1 cellular context compared by ENCODE assay signal in genomic region chr7:77747178-77747577, GRCh38.
TF ChIP-seq lines count a peak whose summit lies in the region.

No MANE protein-coding gene starts in this region.

TF ChIP-seq in K562, 482 proteins besides CTCF, POLR2A, EP300 and RAD21:
- TF ChIP-seq, protein P1, sequence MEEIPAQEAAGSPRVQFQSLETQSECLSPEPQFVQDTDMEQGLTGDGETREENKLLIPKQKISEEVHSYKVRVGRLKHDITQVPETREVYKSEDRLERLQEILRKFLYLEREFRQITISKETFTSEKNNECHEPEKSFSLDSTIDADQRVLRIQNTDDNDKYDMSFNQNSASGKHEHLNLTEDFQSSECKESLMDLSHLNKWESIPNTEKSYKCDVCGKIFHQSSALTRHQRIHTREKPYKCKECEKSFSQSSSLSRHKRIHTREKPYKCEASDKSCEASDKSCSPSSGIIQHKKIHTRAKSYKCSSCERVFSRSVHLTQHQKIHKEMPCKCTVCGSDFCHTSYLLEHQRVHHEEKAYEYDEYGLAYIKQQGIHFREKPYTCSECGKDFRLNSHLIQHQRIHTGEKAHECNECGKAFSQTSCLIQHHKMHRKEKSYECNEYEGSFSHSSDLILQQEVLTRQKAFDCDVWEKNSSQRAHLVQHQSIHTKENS (CRISPR knock-in tag; IDR thresholded peaks at IDR 0.05) = no peak
- TF ChIP-seq KAT2B (IDR thresholded peaks at IDR 0.05; ENCODE audit: low read depth, low read length) (no peak), ZBTB12 (CRISPR knock-in tag; IDR thresholded peaks at IDR 0.05) (no peak), DACH1 (IDR thresholded peaks at IDR 0.05; ENCODE audit: partially characterized antibody) (no peak), ZNF184 (CRISPR knock-in tag; IDR thresholded peaks at IDR 0.05) (no peak), FOXM1 (IDR thresholded peaks at IDR 0.05; ENCODE audit: low read depth) (no peak), FOXM1 (CRISPR knock-in tag; IDR thresholded peaks at IDR 0.05; ENCODE audit: low read depth) (no peak), FOXK1 (CRISPR knock-in tag; IDR thresholded peaks at IDR 0.05; ENCODE audit: borderline replicate concordance) (no peak), ZBTB8A (IDR thresholded peaks at IDR 0.05; ENCODE audit: partially characterized antibody) (no peak), GTF2A2 (tag; IDR thresholded peaks at IDR 0.05) (no peak), CBX3 (IDR thresholded peaks at IDR 0.05; ENCODE audit: borderline replicate concordance in 1 of 2, low read length in 2 of 2) (no peak), ZNF644 (tag; IDR thresholded peaks at IDR 0.05; ENCODE audit: low read depth) (no peak), PKNOX1 (IDR thresholded peaks at IDR 0.05) (no peak), KLF13 (tag; IDR thresholded peaks at IDR 0.05; ENCODE audit: borderline replicate concordance, low read depth) (no peak), SNIP1 (IDR thresholded peaks at IDR 0.05; ENCODE audit: low read depth) (no peak)
- TF ChIP-seq, protein P2, sequence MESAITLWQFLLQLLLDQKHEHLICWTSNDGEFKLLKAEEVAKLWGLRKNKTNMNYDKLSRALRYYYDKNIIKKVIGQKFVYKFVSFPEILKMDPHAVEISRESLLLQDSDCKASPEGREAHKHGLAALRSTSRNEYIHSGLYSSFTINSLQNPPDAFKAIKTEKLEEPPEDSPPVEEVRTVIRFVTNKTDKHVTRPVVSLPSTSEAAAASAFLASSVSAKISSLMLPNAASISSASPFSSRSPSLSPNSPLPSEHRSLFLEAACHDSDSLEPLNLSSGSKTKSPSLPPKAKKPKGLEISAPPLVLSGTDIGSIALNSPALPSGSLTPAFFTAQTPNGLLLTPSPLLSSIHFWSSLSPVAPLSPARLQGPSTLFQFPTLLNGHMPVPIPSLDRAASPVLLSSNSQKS (CRISPR knock-in tag; IDR thresholded peaks at IDR 0.05) = no peak
- TF ChIP-seq, protein P3, sequence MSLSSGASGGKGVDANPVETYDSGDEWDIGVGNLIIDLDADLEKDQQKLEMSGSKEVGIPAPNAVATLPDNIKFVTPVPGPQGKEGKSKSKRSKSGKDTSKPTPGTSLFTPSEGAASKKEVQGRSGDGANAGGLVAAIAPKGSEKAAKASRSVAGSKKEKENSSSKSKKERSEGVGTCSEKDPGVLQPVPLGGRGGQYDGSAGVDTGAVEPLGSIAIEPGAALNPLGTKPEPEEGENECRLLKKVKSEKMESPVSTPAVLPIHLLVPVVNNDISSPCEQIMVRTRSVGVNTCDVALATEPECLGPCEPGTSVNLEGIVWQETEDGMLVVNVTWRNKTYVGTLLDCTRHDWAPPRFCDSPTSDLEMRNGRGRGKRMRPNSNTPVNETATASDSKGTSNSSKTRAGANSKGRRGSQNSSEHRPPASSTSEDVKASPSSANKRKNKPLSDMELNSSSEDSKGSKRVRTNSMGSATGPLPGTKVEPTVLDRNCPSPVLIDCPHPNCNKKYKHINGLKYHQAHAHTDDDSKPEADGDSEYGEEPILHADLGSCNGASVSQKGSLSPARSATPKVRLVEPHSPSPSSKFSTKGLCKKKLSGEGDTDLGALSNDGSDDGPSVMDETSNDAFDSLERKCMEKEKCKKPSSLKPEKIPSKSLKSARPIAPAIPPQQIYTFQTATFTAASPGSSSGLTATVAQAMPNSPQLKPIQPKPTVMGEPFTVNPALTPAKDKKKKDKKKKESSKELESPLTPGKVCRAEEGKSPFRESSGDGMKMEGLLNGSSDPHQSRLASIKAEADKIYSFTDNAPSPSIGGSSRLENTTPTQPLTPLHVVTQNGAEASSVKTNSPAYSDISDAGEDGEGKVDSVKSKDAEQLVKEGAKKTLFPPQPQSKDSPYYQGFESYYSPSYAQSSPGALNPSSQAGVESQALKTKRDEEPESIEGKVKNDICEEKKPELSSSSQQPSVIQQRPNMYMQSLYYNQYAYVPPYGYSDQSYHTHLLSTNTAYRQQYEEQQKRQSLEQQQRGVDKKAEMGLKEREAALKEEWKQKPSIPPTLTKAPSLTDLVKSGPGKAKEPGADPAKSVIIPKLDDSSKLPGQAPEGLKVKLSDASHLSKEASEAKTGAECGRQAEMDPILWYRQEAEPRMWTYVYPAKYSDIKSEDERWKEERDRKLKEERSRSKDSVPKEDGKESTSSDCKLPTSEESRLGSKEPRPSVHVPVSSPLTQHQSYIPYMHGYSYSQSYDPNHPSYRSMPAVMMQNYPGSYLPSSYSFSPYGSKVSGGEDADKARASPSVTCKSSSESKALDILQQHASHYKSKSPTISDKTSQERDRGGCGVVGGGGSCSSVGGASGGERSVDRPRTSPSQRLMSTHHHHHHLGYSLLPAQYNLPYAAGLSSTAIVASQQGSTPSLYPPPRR (CRISPR knock-in tag; IDR thresholded peaks at IDR 0.05; ENCODE audit: borderline replicate concordance) = no peak
TF ChIP-seq in K562: peak in this region for 0.
